Comparison of ENCODE assay signal across 19 cellular contexts in genomic region chr9:108696156-108696555, GRCh38.
"Had no signal": no experiment of that assay in that cellular context is flagged by ENCODE, and none has a peak within 500 bp of the region (broad histone marks: within the 10 kb centered on the region; RNA-seq: fewer than 3 reads in every experiment).

No MANE protein-coding gene starts in this region.

- DNase-seq: cortex of kidney; effector memory CD8-positive, alpha-beta T cell; hypothalamus; immature natural killer cell; left ventricle myocardium superior; lower lobe of right lung; natural killer cell; occipital lobe; ovary; posterior cingulate gyrus; psoas muscle; right cardiac atrium; sigmoid colon; stimulated activated CD4-positive, alpha-beta T cell treated with anti-CD3 and anti-CD28 coated beads, Interleukin-2, amount 100 ng/mL, for 24 hours; stimulated activated CD4-positive, alpha-beta T cell treated with anti-CD3 and anti-CD28 coated beads, Interleukin-4, amount 100 ng/mL, for 24 hours; stimulated activated naive CD8-positive, alpha-beta T cell treated with anti-CD3 and anti-CD28 coated beads, Interleukin-15, Interleukin-2, amounts not matched to agents 100 U/mL and 50 U/mL, for 24 hours; substantia nigra; transverse colon had no signal

- H3K36me3 ChIP-seq: lower lobe of right lung, ovary, sigmoid colon, transverse colon had no signal

- H3K4me3 ChIP-seq: lower lobe of right lung, ovary, psoas muscle, sigmoid colon, transverse colon had no signal

- H3K27ac ChIP-seq: lower lobe of right lung, ovary, psoas muscle, sigmoid colon, transverse colon had no signal

- H3K27me3 ChIP-seq: ovary, sigmoid colon, transverse colon had no signal

- ATAC-seq: effector memory CD8-positive, alpha-beta T cell; left ventricle myocardium superior; lower lobe of right lung; natural killer cell; psoas muscle; right cardiac atrium; stimulated activated memory B cell treated with anti-CD40 and anti-IgM and Interleukin-4, amounts not matched to agents 10 μg/mL and 1 μg/mL and 100 μg/mL, for 72 hours; stimulated activated naive CD8-positive, alpha-beta T cell treated with anti-CD3 and anti-CD28 coated beads, Interleukin-15, Interleukin-2, amounts not matched to agents 100 U/mL and 50 U/mL, for 24 hours had no signal

- H3K9me3 ChIP-seq: ovary, psoas muscle, sigmoid colon, transverse colon had no signal

- H3K4me1 ChIP-seq: lower lobe of right lung, psoas muscle, sigmoid colon had no signal
